2 cellular contexts compared by ENCODE assay signal in the genomic region with DNA sequence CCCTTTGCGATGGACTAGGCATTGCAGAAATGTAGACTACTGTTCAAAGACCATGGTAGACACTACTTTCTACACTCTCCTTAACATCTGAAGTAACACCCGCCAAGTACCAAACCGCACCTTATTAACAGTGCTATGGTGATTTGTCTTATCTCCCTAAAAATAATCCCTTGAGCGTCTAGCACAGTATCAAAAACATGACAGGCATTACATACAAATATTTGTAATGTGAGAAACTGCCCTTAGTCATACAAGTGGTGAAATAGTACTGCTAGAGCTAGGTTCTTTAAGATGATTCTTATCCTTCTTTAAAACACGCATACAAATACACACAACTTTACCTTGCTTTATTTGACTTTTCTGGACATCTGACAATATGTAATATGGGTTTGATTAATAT.
TF ChIP-seq lines count a peak whose summit lies in the region.

No MANE protein-coding gene starts in this region.

TF ChIP-seq in SK-N-SH treated with all-trans-retinoic acid at 6 μM for 48 hours, 23 proteins besides CTCF, POLR2A, EP300 and RAD21 (continued from another document):
- TF ChIP-seq, protein P1, sequence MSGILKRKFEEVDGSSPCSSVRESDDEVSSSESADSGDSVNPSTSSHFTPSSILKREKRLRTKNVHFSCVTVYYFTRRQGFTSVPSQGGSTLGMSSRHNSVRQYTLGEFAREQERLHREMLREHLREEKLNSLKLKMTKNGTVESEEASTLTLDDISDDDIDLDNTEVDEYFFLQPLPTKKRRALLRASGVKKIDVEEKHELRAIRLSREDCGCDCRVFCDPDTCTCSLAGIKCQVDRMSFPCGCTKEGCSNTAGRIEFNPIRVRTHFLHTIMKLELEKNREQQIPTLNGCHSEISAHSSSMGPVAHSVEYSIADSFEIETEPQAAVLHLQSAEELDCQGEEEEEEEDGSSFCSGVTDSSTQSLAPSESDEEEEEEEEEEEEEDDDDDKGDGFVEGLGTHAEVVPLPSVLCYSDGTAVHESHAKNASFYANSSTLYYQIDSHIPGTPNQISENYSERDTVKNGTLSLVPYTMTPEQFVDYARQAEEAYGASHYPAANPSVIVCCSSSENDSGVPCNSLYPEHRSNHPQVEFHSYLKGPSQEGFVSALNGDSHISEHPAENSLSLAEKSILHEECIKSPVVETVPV (CRISPR knock-in tag; IDR thresholded peaks at IDR 0.05), result no peak

TF ChIP-seq in SK-N-SH, 30 proteins besides CTCF, POLR2A, EP300 and RAD21 (continued from another document):
- TF ChIP-seq, protein P2, sequence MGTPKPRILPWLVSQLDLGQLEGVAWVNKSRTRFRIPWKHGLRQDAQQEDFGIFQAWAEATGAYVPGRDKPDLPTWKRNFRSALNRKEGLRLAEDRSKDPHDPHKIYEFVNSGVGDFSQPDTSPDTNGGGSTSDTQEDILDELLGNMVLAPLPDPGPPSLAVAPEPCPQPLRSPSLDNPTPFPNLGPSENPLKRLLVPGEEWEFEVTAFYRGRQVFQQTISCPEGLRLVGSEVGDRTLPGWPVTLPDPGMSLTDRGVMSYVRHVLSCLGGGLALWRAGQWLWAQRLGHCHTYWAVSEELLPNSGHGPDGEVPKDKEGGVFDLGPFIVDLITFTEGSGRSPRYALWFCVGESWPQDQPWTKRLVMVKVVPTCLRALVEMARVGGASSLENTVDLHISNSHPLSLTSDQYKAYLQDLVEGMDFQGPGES (IDR thresholded peaks at IDR 0.05; ENCODE audit: low read depth, low read length), result no peak
- TF ChIP-seq, protein P3, sequence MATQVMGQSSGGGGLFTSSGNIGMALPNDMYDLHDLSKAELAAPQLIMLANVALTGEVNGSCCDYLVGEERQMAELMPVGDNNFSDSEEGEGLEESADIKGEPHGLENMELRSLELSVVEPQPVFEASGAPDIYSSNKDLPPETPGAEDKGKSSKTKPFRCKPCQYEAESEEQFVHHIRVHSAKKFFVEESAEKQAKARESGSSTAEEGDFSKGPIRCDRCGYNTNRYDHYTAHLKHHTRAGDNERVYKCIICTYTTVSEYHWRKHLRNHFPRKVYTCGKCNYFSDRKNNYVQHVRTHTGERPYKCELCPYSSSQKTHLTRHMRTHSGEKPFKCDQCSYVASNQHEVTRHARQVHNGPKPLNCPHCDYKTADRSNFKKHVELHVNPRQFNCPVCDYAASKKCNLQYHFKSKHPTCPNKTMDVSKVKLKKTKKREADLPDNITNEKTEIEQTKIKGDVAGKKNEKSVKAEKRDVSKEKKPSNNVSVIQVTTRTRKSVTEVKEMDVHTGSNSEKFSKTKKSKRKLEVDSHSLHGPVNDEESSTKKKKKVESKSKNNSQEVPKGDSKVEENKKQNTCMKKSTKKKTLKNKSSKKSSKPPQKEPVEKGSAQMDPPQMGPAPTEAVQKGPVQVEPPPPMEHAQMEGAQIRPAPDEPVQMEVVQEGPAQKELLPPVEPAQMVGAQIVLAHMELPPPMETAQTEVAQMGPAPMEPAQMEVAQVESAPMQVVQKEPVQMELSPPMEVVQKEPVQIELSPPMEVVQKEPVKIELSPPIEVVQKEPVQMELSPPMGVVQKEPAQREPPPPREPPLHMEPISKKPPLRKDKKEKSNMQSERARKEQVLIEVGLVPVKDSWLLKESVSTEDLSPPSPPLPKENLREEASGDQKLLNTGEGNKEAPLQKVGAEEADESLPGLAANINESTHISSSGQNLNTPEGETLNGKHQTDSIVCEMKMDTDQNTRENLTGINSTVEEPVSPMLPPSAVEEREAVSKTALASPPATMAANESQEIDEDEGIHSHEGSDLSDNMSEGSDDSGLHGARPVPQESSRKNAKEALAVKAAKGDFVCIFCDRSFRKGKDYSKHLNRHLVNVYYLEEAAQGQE (IDR thresholded peaks at IDR 0.05; ENCODE audit: low read depth, low read length), result no peak
- TF ChIP-seq, protein P4, sequence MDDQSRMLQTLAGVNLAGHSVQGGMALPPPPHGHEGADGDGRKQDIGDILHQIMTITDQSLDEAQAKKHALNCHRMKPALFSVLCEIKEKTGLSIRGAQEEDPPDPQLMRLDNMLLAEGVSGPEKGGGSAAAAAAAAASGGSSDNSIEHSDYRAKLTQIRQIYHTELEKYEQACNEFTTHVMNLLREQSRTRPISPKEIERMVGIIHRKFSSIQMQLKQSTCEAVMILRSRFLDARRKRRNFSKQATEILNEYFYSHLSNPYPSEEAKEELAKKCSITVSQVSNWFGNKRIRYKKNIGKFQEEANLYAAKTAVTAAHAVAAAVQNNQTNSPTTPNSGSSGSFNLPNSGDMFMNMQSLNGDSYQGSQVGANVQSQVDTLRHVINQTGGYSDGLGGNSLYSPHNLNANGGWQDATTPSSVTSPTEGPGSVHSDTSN (IDR thresholded peaks at IDR 0.05), result no peak
- TF ChIP-seq FOXJ3 (CRISPR knock-in tag; IDR thresholded peaks at IDR 0.05) (no peak), TCF12 (IDR thresholded peaks at IDR 0.05) (no peak)
